1 cellular context compared by ENCODE assay signal in genomic region chr16:53098526-53099317, GRCh38.
TF ChIP-seq lines count a peak whose summit lies in the region.

No MANE protein-coding gene starts in this region.

TF ChIP-seq in GM12878, 131 proteins besides CTCF, POLR2A, EP300 and RAD21 (continued from another document):
- TF ChIP-seq BMI1 (IDR thresholded peaks at IDR 0.05; ENCODE audit: borderline replicate concordance) (peak; percentile 50; the same call in 1 of the 2 replicates), POLR2AphosphoS5 (IDR thresholded peaks at IDR 0.05; ENCODE audit: low read length) (peak; percentile 76), POU2F2 (IDR thresholded peaks at IDR 0.05; ENCODE audit: borderline replicate concordance, low read depth, low read length) (peak; percentile 86; the same call in 2 of the 3 replicates), MEF2B (IDR thresholded peaks at IDR 0.05; ENCODE audit: partially characterized antibody, poor library complexity, severe bottlenecking) (peak; percentile 59), TAF1 (IDR thresholded peaks at IDR 0.05; ENCODE audit: borderline replicate concordance, low read depth, low read length) (peak; percentile 66), NR2C2 (IDR thresholded peaks at IDR 0.05; ENCODE audit: borderline replicate concordance, control insufficient read depth, insufficient read length, low read depth) (no peak)
